Comparison of ENCODE assay signal across 14 cellular contexts in genomic region chrX:153929576-153929975, GRCh38. TPM values are rescaled to one million over a fixed set of nuclear protein-coding genes. Genes with fewer than 3 reads are reported as not detected.
DNase-seq lines count a peak whose midpoint lies in the region; ATAC-seq and TF ChIP-seq lines count a peak whose summit lies in the region.
"Had no signal": no experiment of that assay in that cellular context is flagged by ENCODE, and none has a peak within 500 bp of the region (broad histone marks: within the 10 kb centered on the region; RNA-seq: fewer than 3 reads in every experiment).

No MANE protein-coding gene starts in this region.

- CTCF ChIA-PET in activated CD8-positive, alpha-beta T cell treated with anti-CD3 and anti-CD28 coated beads for 36 hours (lab: Charles Lee), result interaction anchor here (1.0 to 11.9 kb wide), 3 partner anchors 20 to 165 kb away, joined by 3 to 136 read pairs (median 4); partner anchors contain the start of genes PLXNB3 and RENBP

- H3K27me3 Mint-ChIP-seq in T-helper 1 cell treated with Interleukin-12 subunit alpha and Interleukin-12 subunit beta and Interleukin-4 antibody, amounts not matched to agents 30 μg/mL and 1 μg/mL, for 36 hours (ENCODE audit: low read depth), result no peaks in the 10 kb centered on the region
- H3K27me3 Mint-ChIP-seq in HFFc6 (ENCODE audit: insufficient read depth) (peaks cover 2% of the 10 kb centered on the region; the same call in 1 of the 2 replicates), natural killer cell (ENCODE audit: low read depth in 2 of 2) (no peaks in the 10 kb centered on the region)
- H3K27me3 Mint-ChIP-seq in activated CD8-positive, alpha-beta T cell treated with anti-CD3 and anti-CD28 coated beads for 36 hours, result no peaks in the 10 kb centered on the region

- H3K27ac Mint-ChIP-seq in T-helper 1 cell treated with Interleukin-12 subunit alpha and Interleukin-12 subunit beta and Interleukin-4 antibody, amounts not matched to agents 30 μg/mL and 1 μg/mL, for 36 hours, result peak overlapping the region; percentile 55
- H3K27ac Mint-ChIP-seq in HFFc6 (peak overlapping the region; percentile 26; the same call in 1 of the 2 replicates), natural killer cell (peak overlapping the region; percentile 91 to 96)
- peak overlapping the region; percentile 78 for H3K27ac Mint-ChIP-seq in activated CD8-positive, alpha-beta T cell treated with anti-CD3 and anti-CD28 coated beads for 36 hours

- no peak overlapping the region for H3K4me3 Mint-ChIP-seq in T-helper 1 cell treated with Interleukin-12 subunit alpha and Interleukin-12 subunit beta and Interleukin-4 antibody, amounts not matched to agents 30 μg/mL and 1 μg/mL, for 36 hours
- no peak overlapping the region for H3K4me3 Mint-ChIP-seq in HFFc6
- peak overlapping the region; percentile 79 for H3K4me3 Mint-ChIP-seq in activated CD8-positive, alpha-beta T cell treated with anti-CD3 and anti-CD28 coated beads for 36 hours
- no peak overlapping the region for H3K4me3 Mint-ChIP-seq in natural killer cell

- no peak for DNase-seq in T-helper 1 cell
- DNase-seq in HFFc6, result no peak
- no peak for DNase-seq in activated CD8-positive, alpha-beta T cell treated with anti-CD3 and anti-CD28 coated beads for 36 hours
- no peak for DNase-seq in natural killer cell
- no peak for DNase-seq in NCI-H69 (lab: John Stamatoyannopoulos, UW)
- no peak for DNase-seq in GM10266 (ENCODE audit: extremely low spot score)
- DNase-seq: 8988T; activated CD4-positive, CD25-positive, alpha-beta regulatory T cell treated with anti-CD3 and anti-CD28 coated beads, Interleukin-2, amount 50 U/mL, for 72 hours; NCI-H510A treated with DMSO at 0.1 percent for 48 hours; thyroid gland had no signal

- H3K36me3 Mint-ChIP-seq in T-helper 1 cell treated with Interleukin-12 subunit alpha and Interleukin-12 subunit beta and Interleukin-4 antibody, amounts not matched to agents 30 μg/mL and 1 μg/mL, for 36 hours (ENCODE audit: low read depth), result peaks cover 13% of the 10 kb centered on the region
- H3K36me3 Mint-ChIP-seq in HFFc6 (ENCODE audit: low read depth), result peaks cover 5% of the 10 kb centered on the region; the same call in 1 of the 2 replicates
- peaks cover 35% of the 10 kb centered on the region for H3K36me3 Mint-ChIP-seq in activated CD8-positive, alpha-beta T cell treated with anti-CD3 and anti-CD28 coated beads for 36 hours (ENCODE audit: low read depth)
- H3K36me3 Mint-ChIP-seq in natural killer cell, result no peaks in the 10 kb centered on the region

- POLR2A ChIA-PET in activated CD8-positive, alpha-beta T cell treated with anti-CD3 and anti-CD28 coated beads for 36 hours (lab: Charles Lee), result interaction anchor here (0.9 to 9.8 kb wide), 4 partner anchors 9 to 39 kb away, joined by 3 to 130 read pairs (median 54); partner anchors contain the start of genes HCFC1, RENBP and TMEM187

- ATAC-seq in activated CD8-positive, alpha-beta T cell treated with anti-CD3 and anti-CD28 coated beads for 36 hours, result no peak
- no peak for ATAC-seq in natural killer cell
- ATAC-seq in GM21528 (IDR thresholded peaks at IDR 0.05; ENCODE audit: low FRiP score, unreplicated experiment), result no peak
- ATAC-seq: right lobe of liver had no signal

- no peaks in the 10 kb centered on the region for H3K9me3 Mint-ChIP-seq in T-helper 1 cell treated with Interleukin-12 subunit alpha and Interleukin-12 subunit beta and Interleukin-4 antibody, amounts not matched to agents 30 μg/mL and 1 μg/mL, for 36 hours
- H3K9me3 Mint-ChIP-seq in HFFc6 (no peaks in the 10 kb centered on the region), natural killer cell (no peaks in the 10 kb centered on the region)
- H3K9me3 Mint-ChIP-seq in activated CD8-positive, alpha-beta T cell treated with anti-CD3 and anti-CD28 coated beads for 36 hours, result no peaks in the 10 kb centered on the region

- intact Hi-C loops in activated CD8-positive, alpha-beta T cell treated with anti-CD3 and anti-CD28 coated beads for 36 hours (cut with micrococcal nuclease), result loop anchor here (10.0 kb wide), 1 partner anchor 165 kb away; the partner anchor contains the start of gene PLXNB3
- intact Hi-C loops in natural killer cell (cut with micrococcal nuclease), result loop anchor here (5.0 to 10.0 kb wide), 2 partner anchors 38 to 165 kb away; partner anchors contain the start of gene MECP2

- no peak for TF ChIP-seq CTCF in HFFc6 (IDR thresholded peaks at IDR 0.05)
- no peak for TF ChIP-seq CTCF in activated CD8-positive, alpha-beta T cell treated with anti-CD3 and anti-CD28 coated beads for 36 hours (IDR thresholded peaks at IDR 0.05)
- no peak for TF ChIP-seq CTCF in natural killer cell (IDR thresholded peaks at IDR 0.05)
- TF ChIP-seq CTCF in GM10266 (IDR thresholded peaks at IDR 0.05; ENCODE audit: control insufficient read depth, insufficient read depth, low read depth, missing control alignments), result no peak

- H3K4me1 Mint-ChIP-seq in T-helper 1 cell treated with Interleukin-12 subunit alpha and Interleukin-12 subunit beta and Interleukin-4 antibody, amounts not matched to agents 30 μg/mL and 1 μg/mL, for 36 hours (ENCODE audit: low read depth), result peaks cover 14% of the 10 kb centered on the region
- H3K4me1 Mint-ChIP-seq in HFFc6 (ENCODE audit: low read depth) (peaks cover 20% of the 10 kb centered on the region), natural killer cell (peaks cover 23 to 45% of the 10 kb centered on the region in 2 donors)
- H3K4me1 Mint-ChIP-seq in activated CD8-positive, alpha-beta T cell treated with anti-CD3 and anti-CD28 coated beads for 36 hours (ENCODE audit: low read depth), result peaks cover 22% of the 10 kb centered on the region

RNA-seq across cellular contexts. Expression of gene ARHGAP4, which starts 3.5 kb away (rescaled TPM):
- total RNA-seq in HFFc6 (2021; fragmentation: NEBNext Ultra II Directional; extraction: Animal tissue kit (Norgen Biotek cat#: 25700)), result under 1 TPM; 0.18 to 0.63 (median 0.48) TPM
- 100 to 1,000 TPM; 128 to 130 TPM for total RNA-seq in activated CD8-positive, alpha-beta T cell treated with anti-CD3 and anti-CD28 coated beads for 36 hours
- 100 to 1,000 TPM; 352 to 398 (median 384) TPM for total RNA-seq in natural killer cell

RNA-seq across cellular contexts. Expression of gene NAA10, which starts 5.3 kb away (rescaled TPM):
- 100 to 1,000 TPM; 130 to 160 (median 146) TPM for total RNA-seq in HFFc6 (2021; fragmentation: NEBNext Ultra II Directional; extraction: Animal tissue kit (Norgen Biotek cat#: 25700))
- total RNA-seq in activated CD8-positive, alpha-beta T cell treated with anti-CD3 and anti-CD28 coated beads for 36 hours, result 100 to 1,000 TPM; 123 to 136 TPM
- total RNA-seq in natural killer cell, result 10 to 100 TPM; 63.4 to 82.3 (median 73.1) TPM

RNA-seq across cellular contexts. Expression of gene RENBP, which starts 14.9 kb away (rescaled TPM):
- total RNA-seq in HFFc6 (2021; fragmentation: NEBNext Ultra II Directional; extraction: Animal tissue kit (Norgen Biotek cat#: 25700)), result under 1 TPM in 4 of 6 experiments, not detected in 2; 0.23 to 0.75 (median 0.40) TPM
- 10 to 100 TPM; 14.3 to 15.8 TPM for total RNA-seq in activated CD8-positive, alpha-beta T cell treated with anti-CD3 and anti-CD28 coated beads for 36 hours
- 10 to 100 TPM; 14.3 to 17.1 (median 15.2) TPM for total RNA-seq in natural killer cell

RNA-seq across cellular contexts. Expression of gene AVPR2, which starts 25.1 kb away (rescaled TPM):
- not detected for total RNA-seq in HFFc6 (2021; fragmentation: NEBNext Ultra II Directional; extraction: Animal tissue kit (Norgen Biotek cat#: 25700))
- not detected for total RNA-seq in activated CD8-positive, alpha-beta T cell treated with anti-CD3 and anti-CD28 coated beads for 36 hours
- total RNA-seq in natural killer cell, result not detected
- total RNA-seq: HT1080 had no signal

RNA-seq across cellular contexts. Expression of gene HCFC1, which starts 42.0 kb away (rescaled TPM):
- total RNA-seq in HFFc6 (2021; fragmentation: NEBNext Ultra II Directional; extraction: Animal tissue kit (Norgen Biotek cat#: 25700)), result 10 to 100 TPM; 52.1 to 62.1 (median 59.0) TPM
- 100 to 1,000 TPM; 115 to 116 TPM for total RNA-seq in activated CD8-positive, alpha-beta T cell treated with anti-CD3 and anti-CD28 coated beads for 36 hours
- 10 to 100 TPM; 65.2 to 76.7 (median 67.5) TPM for total RNA-seq in natural killer cell

Comparison
In these comparisons a context has a peak if more than half of its experiments do, and no peak if none do; other contexts are left out.
1. H3K27ac Mint-ChIP-seq: peak in every context shown above with its lines; median percentile 94 in natural killer cell; 78 in activated CD8-positive, alpha-beta T cell treated with anti-CD3 and anti-CD28 coated beads for 36 hours; 55 in T-helper 1 cell treated with Interleukin-12 subunit alpha and Interleukin-12 subunit beta and Interleukin-4 antibody, amounts not matched to agents 30 μg/mL and 1 μg/mL, for 36 hours; 26 in HFFc6.
2. RNA of gene ARHGAP4, which starts 3.5 kb away (total RNA-seq): 352 to 398 TPM in natural killer cell and 128 to 130 TPM in activated CD8-positive, alpha-beta T cell treated with anti-CD3 and anti-CD28 coated beads for 36 hours; 0.18 to 0.63 TPM in HFFc6; every median in the first group is over 10 times any median in the second.
3. RNA of gene RENBP, which starts 14.9 kb away (total RNA-seq): 14.3 to 15.8 TPM in activated CD8-positive, alpha-beta T cell treated with anti-CD3 and anti-CD28 coated beads for 36 hours and 14.3 to 17.1 TPM in natural killer cell; 0.23 to 0.75 TPM in HFFc6; every median in the first group is over 4 times any median in the second.